Comparison of ENCODE assay signal across 9 cellular contexts in the genomic region with DNA sequence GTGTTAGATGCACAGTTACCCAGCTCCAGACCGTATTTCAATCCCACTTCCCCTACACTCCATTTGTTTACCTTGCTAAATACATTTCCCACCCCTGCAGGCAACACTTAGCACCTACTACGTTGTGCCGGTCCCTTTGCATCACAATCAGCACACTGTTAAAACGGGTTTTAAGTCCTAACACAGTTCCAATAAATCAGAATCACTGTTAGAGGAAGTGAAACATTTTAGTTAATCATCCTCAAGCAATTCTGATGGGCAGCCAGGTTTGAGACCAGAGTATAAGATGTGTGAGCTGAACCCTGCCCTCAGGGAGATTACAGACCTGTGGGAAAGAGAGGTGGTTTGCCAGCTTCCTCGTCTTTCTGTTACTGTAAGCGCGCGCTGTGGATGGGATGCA. TPM values are rescaled to one million over a fixed set of nuclear protein-coding genes. Genes with fewer than 3 reads are reported as not detected.
DNase-seq lines count a peak whose midpoint lies in the region; FAIRE-seq and TF ChIP-seq lines count a peak whose summit lies in the region.
"Had no signal": no experiment of that assay in that cellular context is flagged by ENCODE, and none has a peak within 500 bp of the region (broad histone marks: within the 10 kb centered on the region; RNA-seq: fewer than 3 reads in every experiment).

No MANE protein-coding gene starts in this region.

- 38 to 61% (median 60%) methylated on average over 8 of the region's 8 CpGs for whole genome bisulfite sequencing in small intestine, 3 donors
- 27 to 35% methylated on average over 8 of the region's 8 CpGs for WGBS in tibial nerve, 2 donors

- no peaks in the 10 kb centered on the region for H3K27me3 ChIP-seq in small intestine (ENCODE audit: control insufficient read depth in 2 of 2, insufficient read depth in 2 of 2, low read length in 2 of 2)
- H3K27me3 ChIP-seq in tibial nerve, result no peaks in the 10 kb centered on the region

- H3K9me3 ChIP-seq in small intestine (ENCODE audit: control insufficient read depth, low read depth) (no peaks in the 10 kb centered on the region), tibial nerve (no peaks in the 10 kb centered on the region)

- peaks cover 2% of the 10 kb centered on the region for H3K27me3 Mint-ChIP-seq in T-helper 2 cell treated with Interferon-gamma antibody and Interleukin-4, amounts not matched to agents 5 μg/mL and 100 μg/mL, for 36 hours (ENCODE audit: low read depth)

- no peak for TF ChIP-seq EP300 in tibial nerve (IDR thresholded peaks at IDR 0.05)

- H3K27ac Mint-ChIP-seq in T-helper 2 cell treated with Interferon-gamma antibody and Interleukin-4, amounts not matched to agents 5 μg/mL and 100 μg/mL, for 36 hours, result no peak overlapping the region

- no peak for DNase-seq in T-helper 2 cell treated with Interferon-gamma antibody and Interleukin-4, amounts not matched to agents 5 μg/mL and 100 μg/mL, for 36 hours (ENCODE audit: low spot score)
- DNase-seq in T-helper 2 cell (no peak), RWPE1 (ENCODE audit: low spot score) (no peak), fibroblast of the aortic adventitia (ENCODE audit: low read depth) (no peak), small intestine (peak; percentile 34), NCI-H345 treated with DMSO at 0.1 percent for 48 hours (lab: John Stamatoyannopoulos, UW; ENCODE audit: unreplicated experiment) (no peak), tibial nerve (ENCODE audit: low spot score in 2 of 2) (no peak), middle frontal gyrus (ENCODE audit: extremely low spot score, low spot score) (no peak)
- DNase-seq: activated gamma-delta T cell treated with Interleukin-2 at 50 U/mL for 16 hours had no signal

- CTCF ChIA-PET in RWPE1 (lab: Yijun Ruan, JAX), result interaction anchor here (0.7 kb wide), 2 partner anchors 31 to 160 kb away, joined by 5 read pairs; no protein-coding TSS in a partner anchor

- H3K4me1 Mint-ChIP-seq in T-helper 2 cell treated with Interferon-gamma antibody and Interleukin-4, amounts not matched to agents 5 μg/mL and 100 μg/mL, for 36 hours (ENCODE audit: low read depth), result peaks cover 43% of the 10 kb centered on the region

- no peak for FAIRE-seq in small intestine (lab: Jason Lieb, UNC)

- H3K27ac ChIP-seq in RWPE1 (peak overlapping the region; percentile 75), small intestine (ENCODE audit: low read depth in 1 of 2, low read length in 1 of 2) (no peak overlapping the region), tibial nerve (peak overlapping the region in 2 of 4 donors; percentile 53 to 80)

- peak overlapping the region; percentile 96 for H3K4me3 Mint-ChIP-seq in T-helper 2 cell treated with Interferon-gamma antibody and Interleukin-4, amounts not matched to agents 5 μg/mL and 100 μg/mL, for 36 hours

- peaks cover 4 to 18% of the 10 kb centered on the region in 2 donors for H3K4me1 ChIP-seq in small intestine (ENCODE audit: control insufficient read depth in 2 of 2, insufficient read depth in 1 of 2, low read depth in 1 of 2, low read length in 1 of 2)
- peaks cover 0 to 46% (median 31%) of the 10 kb centered on the region in 4 donors for H3K4me1 ChIP-seq in tibial nerve

- POLR2A ChIA-PET in RWPE1 (lab: Yijun Ruan, JAX; ENCODE audit: low non-redundant PET), result interaction anchor here (1.5 kb wide), 1 partner anchor 24 kb away, joined by 3 read pairs; no protein-coding TSS in a partner anchor

- peaks cover 35% of the 10 kb centered on the region for H3K36me3 Mint-ChIP-seq in T-helper 2 cell treated with Interferon-gamma antibody and Interleukin-4, amounts not matched to agents 5 μg/mL and 100 μg/mL, for 36 hours (ENCODE audit: low read depth)

- no peak for TF ChIP-seq POLR2A in tibial nerve (IDR thresholded peaks at IDR 0.05)

- H3K4me3 ChIP-seq in fibroblast of the aortic adventitia (ENCODE audit: low read depth, low read length), result peak overlapping the region; percentile 98
- no peak overlapping the region for H3K4me3 ChIP-seq in small intestine (ENCODE audit: low read depth in 1 of 2, low read length in 2 of 2)
- H3K4me3 ChIP-seq in tibial nerve, result peak overlapping the region in 1 of 4 donors; percentile 96

- H3K36me3 ChIP-seq in small intestine (ENCODE audit: control insufficient read depth in 2 of 2, insufficient read depth in 2 of 2, low read length in 2 of 2) (no peaks in the 10 kb centered on the region), tibial nerve (no peaks in the 10 kb centered on the region)

- TF ChIP-seq CTCF in RWPE1 (conservative IDR thresholded peaks at IDR 0.05; ENCODE audit: low read depth) (no peak), fibroblast of the aortic adventitia (IDR thresholded peaks at IDR 0.05; ENCODE audit: insufficient read depth, low read length) (no peak), tibial nerve (IDR thresholded peaks at IDR 0.05) (no peak)

- no peaks in the 10 kb centered on the region for H3K9me3 Mint-ChIP-seq in T-helper 2 cell treated with Interferon-gamma antibody and Interleukin-4, amounts not matched to agents 5 μg/mL and 100 μg/mL, for 36 hours

RNA-seq across cellular contexts. Expression of gene ZCCHC3, which starts 3.0 kb away (rescaled TPM):
- 11.6 and 16.2 TPM in 2 replicates for total RNA-seq in fibroblast of the aortic adventitia (ENCODE audit: low replicate concordance)
- polyA plus RNA-seq in small intestine, result 10 to 100 TPM in 2 of 3 donors, 1 to 10 TPM in 1; 8.9 to 12.4 (median 12.3) TPM
- 10 to 100 TPM; 12.0 to 24.9 (median 20.6) TPM for total RNA-seq in tibial nerve

RNA-seq across cellular contexts. Expression of gene C20orf96, which starts 9.8 kb away (rescaled TPM):
- total RNA-seq in fibroblast of the aortic adventitia (ENCODE audit: low replicate concordance) (0.98 and 2.4 TPM in 2 replicates), tibial nerve (1 to 10 TPM; 3.5 to 8.7 (median 4.5) TPM)
- 1 to 10 TPM; 3.5 to 7.9 (median 5.6) TPM for polyA plus RNA-seq in small intestine

RNA-seq across cellular contexts. Expression of gene SOX12, which starts 25.0 kb away (rescaled TPM):
- total RNA-seq in fibroblast of the aortic adventitia (ENCODE audit: low replicate concordance) (7.7 and 15.9 TPM in 2 replicates), tibial nerve (1 to 10 TPM; 4.6 to 9.8 (median 8.6) TPM)
- 1 to 10 TPM in 2 of 3 donors, under 1 TPM in 1; 0.81 to 2.6 (median 1.3) TPM for polyA plus RNA-seq in small intestine

RNA-seq across cellular contexts. Expression of gene DEFB132, which starts 42.8 kb away (rescaled TPM):
- total RNA-seq in fibroblast of the aortic adventitia (ENCODE audit: low replicate concordance), result not detected in 2 replicates
- under 1 TPM in 1 of 3 donors, not detected in 2; 0.03 TPM for polyA plus RNA-seq in small intestine
- total RNA-seq in tibial nerve, result under 1 TPM in 1 of 4 donors, not detected in 3; 0.66 TPM

RNA-seq across cellular contexts. Expression of gene NRSN2, which starts 46.6 kb away (rescaled TPM):
- total RNA-seq in fibroblast of the aortic adventitia (ENCODE audit: low replicate concordance) (34.2 and 50.9 TPM in 2 replicates), tibial nerve (10 to 100 TPM; 20.6 to 34.1 (median 26.2) TPM)
- 10 to 100 TPM in 1 of 3 donors, 1 to 10 TPM in 1, under 1 TPM in 1; 0.67 to 14.3 (median 4.9) TPM for polyA plus RNA-seq in small intestine
